In genomic region chr3:168071971-168072645, GRCh38 we compare ENCODE assay signal across 19 cellular contexts. TPM values are rescaled to one million over a fixed set of nuclear protein-coding genes. Genes with fewer than 3 reads are reported as not detected.
DNase-seq lines count a peak whose midpoint lies in the region; ATAC-seq, FAIRE-seq and TF ChIP-seq lines count a peak whose summit lies in the region.
"Had no signal": no experiment of that assay in that cellular context is flagged by ENCODE, and none has a peak within 500 bp of the region (broad histone marks: within the 10 kb centered on the region; RNA-seq: fewer than 3 reads in every experiment).

No MANE protein-coding gene starts in this region.

- H3K4me1 ChIP-seq in skeletal muscle tissue (ENCODE audit: control insufficient read depth in 3 of 3, insufficient read depth in 3 of 3, low read length in 3 of 3), result peaks cover 0 to 3% (median 0%) of the 10 kb centered on the region in 3 donors
- H3K4me1 ChIP-seq: Peyer's patch had no signal

- no peak for DNase-seq in GM12892 (ENCODE audit: insufficient read length)
- DNase-seq in fibroblast of the conjunctiva (ENCODE audit: low read depth), result peak; percentile 26
- DNase-seq in GM10248 (ENCODE audit: extremely low spot score), result no peak
- no peak for DNase-seq in caudate nucleus (lab: John Stamatoyannopoulos, UW)
- no peak for DNase-seq in NCI-H2029 (lab: John Stamatoyannopoulos, UW)
- DNase-seq: activated CD4-positive, alpha-beta T cell treated with anti-CD3 and anti-CD28 coated beads, Interleukin-2, amount 50 U/mL, for 4 hours; activated T-cell treated with anti-CD3 and anti-CD28 coated beads for 4 hours; esophagus squamous epithelium; KG1; kidney; NCI-H1105; NCI-H2171; NCI-H82; Peyer's patch; retina had no signal

- H3K36me3 ChIP-seq in skeletal muscle tissue (ENCODE audit: control insufficient read depth in 3 of 3, insufficient read depth in 3 of 3, low read length in 3 of 3), result no peaks in the 10 kb centered on the region
- H3K36me3 ChIP-seq: esophagus squamous epithelium, Peyer's patch had no signal

- CTCF ChIA-PET in GM10248 (lab: Yijun Ruan, JAX), result interaction anchor here (1.0 to 2.4 kb wide), 3 partner anchors 10 to 15 kb away, joined by 3 to 15 read pairs (median 5); no protein-coding TSS in a partner anchor

- POLR2A ChIA-PET in GM10248 (lab: Yijun Ruan, JAX), result interaction anchor here (0.7 kb wide), 1 partner anchor 9 kb away, joined by 3 read pairs; no protein-coding TSS in a partner anchor

- no peaks in the 10 kb centered on the region for H3K9me3 ChIP-seq in skeletal muscle tissue (ENCODE audit: control insufficient read depth in 3 of 3, low read length in 3 of 3)
- H3K9me3 ChIP-seq: esophagus squamous epithelium, Peyer's patch had no signal

- no peak for TF ChIP-seq CTCF in GM10248 (IDR thresholded peaks at IDR 0.05; ENCODE audit: control extremely low read depth, extremely low read depth, low read depth, missing control alignments)

- no peak overlapping the region for H3K4me3 ChIP-seq in skeletal muscle tissue (ENCODE audit: low read length in 3 of 3)
- H3K4me3 ChIP-seq: esophagus squamous epithelium, Peyer's patch had no signal

- H3K27ac ChIP-seq in skeletal muscle tissue (ENCODE audit: low read depth, low read length) (peak overlapping the region; percentile 57), caudate nucleus (ENCODE audit: low read depth, low read length) (no peak overlapping the region)
- H3K27ac ChIP-seq: esophagus squamous epithelium, Peyer's patch had no signal

- no peaks in the 10 kb centered on the region for H3K27me3 ChIP-seq in skeletal muscle tissue (ENCODE audit: control insufficient read depth in 3 of 3, insufficient read depth in 3 of 3, low read length in 3 of 3)
- H3K27me3 ChIP-seq: esophagus squamous epithelium, Peyer's patch had no signal

- ATAC-seq in SK-N-SH treated with all-trans-retinoic acid at 6 μM for 48 hours (peak; percentile 26), HG02759 (IDR thresholded peaks at IDR 0.05; ENCODE audit: unreplicated experiment) (no peak)

- peak; percentile 70 for FAIRE-seq in GM12892 (lab: Jason Lieb, UNC)
- FAIRE-seq: D721Med, kidney had no signal

- no peak overlapping the region for H3K9ac ChIP-seq in skeletal muscle tissue (ENCODE audit: low read depth in 1 of 3, low read length in 3 of 3)

- no peak for TF ChIP-seq POLR2A in GM12892 (IDR thresholded peaks at IDR 0.05; ENCODE audit: low read depth, low read length)

TF ChIP-seq in SK-N-SH treated with all-trans-retinoic acid at 6 μM for 48 hours, 23 proteins besides CTCF, POLR2A, EP300 and RAD21:
- no peak for TF ChIP-seq ZFP3 (CRISPR knock-in tag; IDR thresholded peaks at IDR 0.05)
- no peak for TF ChIP-seq SNAI2 (CRISPR knock-in tag; IDR thresholded peaks at IDR 0.05)
- no peak for TF ChIP-seq POU6F1 (CRISPR knock-in tag; IDR thresholded peaks at IDR 0.05; ENCODE audit: borderline replicate concordance, low read depth)
- no peak for TF ChIP-seq BACH2 (CRISPR knock-in tag; IDR thresholded peaks at IDR 0.05; ENCODE audit: borderline replicate concordance)
- TF ChIP-seq ZFP30 (CRISPR knock-in tag; IDR thresholded peaks at IDR 0.05), result no peak
- TF ChIP-seq TOX (CRISPR knock-in tag; IDR thresholded peaks at IDR 0.05; ENCODE audit: borderline replicate concordance), result no peak
- no peak for TF ChIP-seq ZNF8 (CRISPR knock-in tag; IDR thresholded peaks at IDR 0.05)
- TF ChIP-seq ESRRG (CRISPR knock-in tag; IDR thresholded peaks at IDR 0.05), result no peak
- TF ChIP-seq TSHZ2 (CRISPR knock-in tag; IDR thresholded peaks at IDR 0.05), result no peak
- TF ChIP-seq PPARA (CRISPR knock-in tag; IDR thresholded peaks at IDR 0.05; ENCODE audit: borderline replicate concordance), result no peak
- no peak for TF ChIP-seq ZNF70 (CRISPR knock-in tag; IDR thresholded peaks at IDR 0.05)
TF ChIP-seq in SK-N-SH treated with all-trans-retinoic acid at 6 μM for 48 hours: peak in this region for 0.

RNA-seq across cellular contexts. Expression of gene GOLIM4, which starts 23.6 kb away (rescaled TPM):
- polyA plus RNA-seq in GM12892 (2012; ENCODE audit: missing spikeins), result 14.4 TPM
- 23.5 TPM for total RNA-seq in skeletal muscle tissue
